Comparison of ENCODE assay signal across 8 cellular contexts in genomic region chr7:130894146-130895005, GRCh38.
DNase-seq lines count a peak whose midpoint lies in the region; ATAC-seq and TF ChIP-seq lines count a peak whose summit lies in the region.

No MANE protein-coding gene starts in this region.

- 63 to 72% methylated on average over 14 of the region's 14 CpGs for WGBS in heart right ventricle, 2 donors

- H3K27me3 ChIP-seq in heart right ventricle: no peaks in the 10 kb centered on the region

- peak; percentile 34 for ATAC-seq in activated CD8-positive, alpha-beta T cell treated with anti-CD3 and anti-CD28 coated beads, Interleukin-2, amount 10 ng/mL, durations not matched to agents 7 days and 5 days
- ATAC-seq in heart right ventricle: peak; percentile 41 to 84 (median 63)

- peaks cover 68% of the 10 kb centered on the region for H3K36me3 Mint-ChIP-seq in activated CD8-positive, alpha-beta T cell treated with anti-CD3 and anti-CD28 coated beads, Interleukin-2, amount 10 ng/mL, durations not matched to agents 7 days and 5 days (ENCODE audit: low read depth)
- H3K36me3 Mint-ChIP-seq in mesothelial cell of epicardium: peaks cover 3% of the 10 kb centered on the region

- no peaks in the 10 kb centered on the region for H3K9me3 Mint-ChIP-seq in activated CD8-positive, alpha-beta T cell treated with anti-CD3 and anti-CD28 coated beads, Interleukin-2, amount 10 ng/mL, durations not matched to agents 7 days and 5 days (ENCODE audit: insufficient read depth)
- peaks cover 4% of the 10 kb centered on the region for H3K9me3 Mint-ChIP-seq in mesothelial cell of epicardium

- intact Hi-C loops in heart right ventricle (cut with DNase I): loop anchor here in 8 of 10 donors (5.0 to 10.0 kb wide), 10 partner anchors 93 to 548 kb away; no protein-coding TSS in a partner anchor

- POLR2A ChIA-PET in activated CD8-positive, alpha-beta T cell treated with anti-CD3 and anti-CD28 coated beads, Interleukin-2, amount 10 ng/mL, durations not matched to agents 7 days and 5 days (lab: Charles Lee): interaction anchor here (1.1 to 1.2 kb wide), 2 partner anchors 10 to 64 kb away, joined by 3 read pairs; no protein-coding TSS in a partner anchor

- H3K4me1 Mint-ChIP-seq in activated CD8-positive, alpha-beta T cell treated with anti-CD3 and anti-CD28 coated beads, Interleukin-2, amount 10 ng/mL, durations not matched to agents 7 days and 5 days (ENCODE audit: low read depth): peaks cover 57% of the 10 kb centered on the region
- H3K4me1 Mint-ChIP-seq in mesothelial cell of epicardium: peaks cover 3% of the 10 kb centered on the region

- peaks cover 20 to 81% (median 58%) of the 10 kb centered on the region in 9 donors for H3K4me1 ChIP-seq in heart right ventricle

- peak; percentile 75 for DNase-seq in activated CD8-positive, alpha-beta memory T cell treated with anti-CD3 and anti-CD28 coated beads for 24 hours
- no peak for DNase-seq in activated CD8-positive, alpha-beta memory T cell treated with anti-CD3 and anti-CD28 coated beads, Interleukin-2, amount 50 U/mL, for 4 hours
- no peak for DNase-seq in activated CD8-positive, alpha-beta T cell treated with anti-CD3 and anti-CD28 coated beads, Interleukin-2, amount 10 ng/mL, durations not matched to agents 7 days and 5 days
- DNase-seq in heart right ventricle (peak; percentile 70 to 78), cerebellar cortex (ENCODE audit: low spot score) (no peak), mesothelial cell of epicardium (ENCODE audit: low spot score in 2 of 2, unreplicated experiment in 2 of 2) (no peak), HPDE6-E6E7 (ENCODE audit: extremely low spot score) (no peak)
- peak; percentile 69 for DNase-seq in stimulated activated CD8-positive, alpha-beta memory T cell treated with anti-CD3 and anti-CD28 coated beads, Interleukin-4, amount 100 ng/mL, for 48 hours

- peak overlapping the region; percentile 74 for H3K27ac Mint-ChIP-seq in activated CD8-positive, alpha-beta T cell treated with anti-CD3 and anti-CD28 coated beads, Interleukin-2, amount 10 ng/mL, durations not matched to agents 7 days and 5 days
- no peak overlapping the region for H3K27ac Mint-ChIP-seq in mesothelial cell of epicardium

- no peak overlapping the region for H3K4me3 Mint-ChIP-seq in activated CD8-positive, alpha-beta T cell treated with anti-CD3 and anti-CD28 coated beads, Interleukin-2, amount 10 ng/mL, durations not matched to agents 7 days and 5 days
- H3K4me3 Mint-ChIP-seq in mesothelial cell of epicardium: no peak overlapping the region

- TF ChIP-seq CTCF in heart right ventricle (IDR thresholded peaks at IDR 0.05) (no peak), mesothelial cell of epicardium (IDR thresholded peaks at IDR 0.05; ENCODE audit: unreplicated experiment) (no peak)

- peaks cover 0 to 74% (median 7%) of the 10 kb centered on the region in 9 donors for H3K36me3 ChIP-seq in heart right ventricle

- H3K4me3 ChIP-seq in heart right ventricle: no peak overlapping the region

- H3K27ac ChIP-seq in heart right ventricle: peak overlapping the region in 9 of 10 donors; percentile 26 to 74 (median 60)

- H3K9me3 ChIP-seq in heart right ventricle: no peaks in the 10 kb centered on the region

- no peaks in the 10 kb centered on the region for H3K27me3 Mint-ChIP-seq in activated CD8-positive, alpha-beta T cell treated with anti-CD3 and anti-CD28 coated beads, Interleukin-2, amount 10 ng/mL, durations not matched to agents 7 days and 5 days (ENCODE audit: low read depth)
- H3K27me3 Mint-ChIP-seq in mesothelial cell of epicardium (ENCODE audit: low read depth): no peaks in the 10 kb centered on the region

- CTCF ChIA-PET in activated CD8-positive, alpha-beta T cell treated with anti-CD3 and anti-CD28 coated beads, Interleukin-2, amount 10 ng/mL, durations not matched to agents 7 days and 5 days (lab: Charles Lee): interaction anchor here (0.8 to 7.7 kb wide), 11 partner anchors 8 to 145 kb away, joined by 3 to 127 read pairs (median 4); no protein-coding TSS in a partner anchor

Comparison
In these comparisons a context has a peak if more than half of its experiments do, and no peak if none do; other contexts are left out.
1. DNase-seq: peak in activated CD8-positive, alpha-beta memory T cell treated with anti-CD3 and anti-CD28 coated beads for 24 hours (single experiment), heart right ventricle (2 of 2) and stimulated activated CD8-positive, alpha-beta memory T cell treated with anti-CD3 and anti-CD28 coated beads, Interleukin-4, amount 100 ng/mL, for 48 hours (single experiment); none in activated CD8-positive, alpha-beta memory T cell treated with anti-CD3 and anti-CD28 coated beads, Interleukin-2, amount 50 U/mL, for 4 hours (single experiment), activated CD8-positive, alpha-beta T cell treated with anti-CD3 and anti-CD28 coated beads, Interleukin-2, amount 10 ng/mL, durations not matched to agents 7 days and 5 days (single experiment), cerebellar cortex (single experiment), mesothelial cell of epicardium (0 of 2) and HPDE6-E6E7 (single experiment).